ENCODE assay signal across 12 cellular contexts in the genomic region with DNA sequence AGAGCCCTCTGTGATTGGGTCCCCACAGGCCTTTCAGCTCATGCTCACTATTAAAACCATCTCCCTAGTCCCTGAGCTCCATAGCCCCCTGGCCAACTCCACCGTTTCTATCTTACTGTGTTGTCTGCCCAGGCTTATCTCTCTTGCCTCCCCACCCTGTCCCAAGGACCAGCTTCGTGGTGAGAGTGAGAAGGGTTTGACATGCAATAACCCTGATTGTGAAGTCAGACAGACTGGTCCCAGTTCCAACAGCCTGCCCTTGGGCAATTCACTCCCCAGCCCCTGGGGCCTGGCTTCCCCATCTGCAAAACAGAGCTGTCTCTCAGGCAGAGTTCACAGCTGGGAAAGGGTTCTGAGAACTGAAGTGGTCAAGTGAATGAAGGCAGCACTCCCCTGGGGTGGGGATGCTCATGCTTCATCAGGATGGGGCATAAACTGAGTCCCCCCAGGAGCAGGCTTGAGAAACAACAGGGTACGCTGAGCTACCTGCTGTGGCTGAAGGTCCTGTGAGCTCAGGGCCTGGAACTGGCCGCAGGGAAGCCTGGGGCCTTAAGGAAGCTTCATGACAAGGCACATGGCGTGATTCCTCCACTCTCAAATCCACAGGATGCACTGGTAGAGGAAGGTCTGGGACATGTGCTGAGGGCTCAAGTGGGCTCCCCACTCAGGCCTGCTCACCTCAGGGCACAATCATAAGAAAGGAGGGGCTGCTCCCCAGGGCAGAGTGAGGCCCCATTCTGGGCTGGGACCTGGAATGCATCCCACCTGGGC. TPM values are rescaled to one million over a fixed set of nuclear protein-coding genes. Genes with fewer than 3 reads are reported as not detected.
DNase-seq lines count a peak whose midpoint lies in the region; ATAC-seq and TF ChIP-seq lines count a peak whose summit lies in the region.
"Had no signal": no experiment of that assay in that cellular context is flagged by ENCODE, and none has a peak within 500 bp of the region (broad histone marks: within the 10 kb centered on the region; RNA-seq: fewer than 3 reads in every experiment).

No MANE protein-coding gene starts in this region.

- ATAC-seq in natural killer cell treated with Interleukin-12 subunit alpha and Interleukin-12 subunit beta and Interleukin-15 and Interleukin-18, amount 100 ng/mL, for 72 hours: peak; percentile 6 to 16
- ATAC-seq in natural killer cell (no peak), HG03571 (IDR thresholded peaks at IDR 0.05; ENCODE audit: unreplicated experiment) (no peak)
- no peak for ATAC-seq in activated CD8-positive, alpha-beta T cell treated with anti-CD3 and anti-CD28 coated beads for 36 hours
- ATAC-seq: Panc1 had no signal

- TF ChIP-seq CTCF in natural killer cell (IDR thresholded peaks at IDR 0.05) (no peak), fibroblast of the aortic adventitia (IDR thresholded peaks at IDR 0.05; ENCODE audit: insufficient read depth, low read length) (no peak)
- TF ChIP-seq CTCF in activated CD8-positive, alpha-beta T cell treated with anti-CD3 and anti-CD28 coated beads for 36 hours (IDR thresholded peaks at IDR 0.05): no peak

- H3K56ac ChIP-seq in mesendoderm (ENCODE audit: low read length): no peak overlapping the region

- DNase-seq in natural killer cell treated with Interleukin-12 subunit alpha and Interleukin-12 subunit beta and Interleukin-15 and Interleukin-18, amount 100 ng/mL, for 72 hours (ENCODE audit: low spot score): peak; percentile 66
- DNase-seq in natural killer cell (no peak), fibroblast of the aortic adventitia (ENCODE audit: low read depth) (peak; percentile 56), dermis blood vessel endothelial cell (no peak), mesendoderm (no peak), NCI-H226 (no peak)
- no peak for DNase-seq in activated CD8-positive, alpha-beta T cell treated with anti-CD3 and anti-CD28 coated beads for 36 hours
- DNase-seq: effector CD4-positive, alpha-beta T cell; stimulated activated naive CD4-positive, alpha-beta T cell treated with Interleukin-2 at 50 U/mL for 16 hours; T-helper 9 cell had no signal

- H3K4me2 ChIP-seq in mesendoderm (ENCODE audit: low read length): no peak overlapping the region

- H3K4me3 Mint-ChIP-seq in natural killer cell treated with Interleukin-12 subunit alpha and Interleukin-12 subunit beta and Interleukin-15 and Interleukin-18, amount 100 ng/mL, for 72 hours: peak overlapping the region; percentile 31
- H3K4me3 Mint-ChIP-seq in natural killer cell: no peak overlapping the region
- no peak overlapping the region for H3K4me3 Mint-ChIP-seq in activated CD8-positive, alpha-beta T cell treated with anti-CD3 and anti-CD28 coated beads for 36 hours

- peaks cover 4% of the 10 kb centered on the region for H3K4me1 ChIP-seq in mesendoderm (ENCODE audit: control insufficient read depth, low read depth, low read length)

- H2AK5ac ChIP-seq in mesendoderm (ENCODE audit: low read length): no peak overlapping the region

- H3K27me3 ChIP-seq in mesendoderm (ENCODE audit: insufficient read depth, low read length, poor library complexity): no peaks in the 10 kb centered on the region

- H3K36me3 ChIP-seq in mesendoderm (ENCODE audit: control insufficient read depth, insufficient read depth, low read length): peaks cover 4% of the 10 kb centered on the region

- H3K27me3 Mint-ChIP-seq in natural killer cell treated with Interleukin-12 subunit alpha and Interleukin-12 subunit beta and Interleukin-15 and Interleukin-18, amount 100 ng/mL, for 72 hours: no peaks in the 10 kb centered on the region
- no peaks in the 10 kb centered on the region for H3K27me3 Mint-ChIP-seq in natural killer cell (ENCODE audit: low read depth in 2 of 2)
- no peaks in the 10 kb centered on the region for H3K27me3 Mint-ChIP-seq in activated CD8-positive, alpha-beta T cell treated with anti-CD3 and anti-CD28 coated beads for 36 hours

- H2BK15ac ChIP-seq in mesendoderm (replicated peaks; ENCODE audit: low read depth): no peak overlapping the region

- H4K5ac ChIP-seq in mesendoderm (ENCODE audit: low read length): no peak overlapping the region

- no peak overlapping the region for H3K4me3 ChIP-seq in fibroblast of the aortic adventitia (ENCODE audit: low read depth, low read length)
- no peak overlapping the region for H3K4me3 ChIP-seq in mesendoderm (ENCODE audit: low read length)

- H2BK120ac ChIP-seq in mesendoderm (ENCODE audit: low read depth, low read length): no peak overlapping the region

- peaks cover 12% of the 10 kb centered on the region for H3K36me3 Mint-ChIP-seq in natural killer cell treated with Interleukin-12 subunit alpha and Interleukin-12 subunit beta and Interleukin-15 and Interleukin-18, amount 100 ng/mL, for 72 hours
- H3K36me3 Mint-ChIP-seq in natural killer cell: no peaks in the 10 kb centered on the region
- H3K36me3 Mint-ChIP-seq in activated CD8-positive, alpha-beta T cell treated with anti-CD3 and anti-CD28 coated beads for 36 hours (ENCODE audit: low read depth): peaks cover 25% of the 10 kb centered on the region

- no CpG with 5 or more reads among the region's 5 CpGs for WGBS in mesendoderm (ENCODE audit: extremely low coverage, insufficient coverage, low lambda C conversion rate)

- H3K27ac ChIP-seq in mesendoderm (ENCODE audit: low read depth, low read length): no peak overlapping the region

- H4K8ac ChIP-seq in mesendoderm (ENCODE audit: low read depth, low read length): no peak overlapping the region

- H2BK5ac ChIP-seq in mesendoderm (ENCODE audit: low read length): no peak overlapping the region

- CTCF ChIA-PET in activated CD8-positive, alpha-beta T cell treated with anti-CD3 and anti-CD28 coated beads for 36 hours (lab: Charles Lee): interaction anchor here (0.9 to 3.9 kb wide), 7 partner anchors 10 to 122 kb away, joined by 3 to 27 read pairs (median 7); no protein-coding TSS in a partner anchor

- no peak overlapping the region for H3K9ac ChIP-seq in mesendoderm (ENCODE audit: low read length)

- peak overlapping the region; percentile 60 to 80 for H3K27ac Mint-ChIP-seq in natural killer cell treated with Interleukin-12 subunit alpha and Interleukin-12 subunit beta and Interleukin-15 and Interleukin-18, amount 100 ng/mL, for 72 hours
- H3K27ac Mint-ChIP-seq in natural killer cell: no peak overlapping the region
- H3K27ac Mint-ChIP-seq in activated CD8-positive, alpha-beta T cell treated with anti-CD3 and anti-CD28 coated beads for 36 hours: peak overlapping the region; percentile 20

- no peak overlapping the region for H3K23ac ChIP-seq in mesendoderm (ENCODE audit: low read length)

- peaks cover 14% of the 10 kb centered on the region for H3K79me1 ChIP-seq in mesendoderm (ENCODE audit: low read length)

- POLR2A ChIA-PET in activated CD8-positive, alpha-beta T cell treated with anti-CD3 and anti-CD28 coated beads for 36 hours (lab: Charles Lee): interaction anchor here (0.8 to 13.2 kb wide), 7 partner anchors 9 to 97 kb away, joined by 3 to 155 read pairs (median 8); no protein-coding TSS in a partner anchor

- H3K18ac ChIP-seq in mesendoderm (ENCODE audit: low read length): no peak overlapping the region

- no peak overlapping the region for H3K4ac ChIP-seq in mesendoderm (ENCODE audit: low read depth, low read length)

- H3K4me1 Mint-ChIP-seq in natural killer cell treated with Interleukin-12 subunit alpha and Interleukin-12 subunit beta and Interleukin-15 and Interleukin-18, amount 100 ng/mL, for 72 hours (ENCODE audit: low read depth in 2 of 2): peaks cover 41 to 48% of the 10 kb centered on the region in 2 donors
- H3K4me1 Mint-ChIP-seq in natural killer cell: peaks cover 17 to 44% of the 10 kb centered on the region in 2 donors
- peaks cover 22% of the 10 kb centered on the region for H3K4me1 Mint-ChIP-seq in activated CD8-positive, alpha-beta T cell treated with anti-CD3 and anti-CD28 coated beads for 36 hours (ENCODE audit: low read depth)

- intact Hi-C loops in natural killer cell (cut with micrococcal nuclease): no loop called here
- intact Hi-C loops in activated CD8-positive, alpha-beta T cell treated with anti-CD3 and anti-CD28 coated beads for 36 hours (cut with micrococcal nuclease): loop anchor here (5.0 kb wide), 1 partner anchor 53 kb away; no protein-coding TSS in a partner anchor

- peaks cover 9% of the 10 kb centered on the region for H3K79me2 ChIP-seq in mesendoderm (ENCODE audit: control insufficient read depth, insufficient read depth, low read length)

- H3K9me3 Mint-ChIP-seq in natural killer cell treated with Interleukin-12 subunit alpha and Interleukin-12 subunit beta and Interleukin-15 and Interleukin-18, amount 100 ng/mL, for 72 hours: no peaks in the 10 kb centered on the region
- H3K9me3 Mint-ChIP-seq in natural killer cell: no peaks in the 10 kb centered on the region
- H3K9me3 Mint-ChIP-seq in activated CD8-positive, alpha-beta T cell treated with anti-CD3 and anti-CD28 coated beads for 36 hours: no peaks in the 10 kb centered on the region

RNA-seq across cellular contexts. Expression of a gene that starts 1.8 kb away (rescaled TPM):
- total RNA-seq in natural killer cell treated with Interleukin-12 subunit alpha and Interleukin-12 subunit beta and Interleukin-15 and Interleukin-18, amount 100 ng/mL, for 72 hours: 100 to 1,000 TPM; 266 to 391 TPM
- 10 to 100 TPM; 59.5 to 99.1 (median 66.3) TPM for total RNA-seq in natural killer cell
- 10 to 100 TPM; 81.5 to 88.6 TPM for total RNA-seq in activated CD8-positive, alpha-beta T cell treated with anti-CD3 and anti-CD28 coated beads for 36 hours
- total RNA-seq in fibroblast of the aortic adventitia (ENCODE audit: low replicate concordance): 29.6 and 36.1 TPM in 2 replicates
- total RNA-seq in dermis blood vessel endothelial cell: 14.5 and 23.8 TPM in 2 replicates
- 82.9 TPM for polyA plus RNA-seq in mesendoderm (2013, experiment 1 of 2)
- 81.0 TPM for polyA plus RNA-seq in mesendoderm (2013, experiment 2 of 2)

Comparison
In these comparisons a context has a peak if more than half of its experiments do, and no peak if none do; other contexts are left out.
1. ATAC-seq: peak in natural killer cell treated with Interleukin-12 subunit alpha and Interleukin-12 subunit beta and Interleukin-15 and Interleukin-18, amount 100 ng/mL, for 72 hours (2 of 2); none in natural killer cell (0 of 3), activated CD8-positive, alpha-beta T cell treated with anti-CD3 and anti-CD28 coated beads for 36 hours (single experiment) and HG03571 (single experiment).
2. DNase-seq: peak in natural killer cell treated with Interleukin-12 subunit alpha and Interleukin-12 subunit beta and Interleukin-15 and Interleukin-18, amount 100 ng/mL, for 72 hours (single experiment) and fibroblast of the aortic adventitia (single experiment); none in natural killer cell (single experiment), activated CD8-positive, alpha-beta T cell treated with anti-CD3 and anti-CD28 coated beads for 36 hours (single experiment), dermis blood vessel endothelial cell (single experiment), mesendoderm (single experiment) and NCI-H226 (single experiment).
3. H3K27ac Mint-ChIP-seq: peak in natural killer cell treated with Interleukin-12 subunit alpha and Interleukin-12 subunit beta and Interleukin-15 and Interleukin-18, amount 100 ng/mL, for 72 hours (2 of 2) and activated CD8-positive, alpha-beta T cell treated with anti-CD3 and anti-CD28 coated beads for 36 hours (single experiment); none in natural killer cell (0 of 2).